2 cellular contexts compared by ENCODE assay signal in the genomic region with DNA sequence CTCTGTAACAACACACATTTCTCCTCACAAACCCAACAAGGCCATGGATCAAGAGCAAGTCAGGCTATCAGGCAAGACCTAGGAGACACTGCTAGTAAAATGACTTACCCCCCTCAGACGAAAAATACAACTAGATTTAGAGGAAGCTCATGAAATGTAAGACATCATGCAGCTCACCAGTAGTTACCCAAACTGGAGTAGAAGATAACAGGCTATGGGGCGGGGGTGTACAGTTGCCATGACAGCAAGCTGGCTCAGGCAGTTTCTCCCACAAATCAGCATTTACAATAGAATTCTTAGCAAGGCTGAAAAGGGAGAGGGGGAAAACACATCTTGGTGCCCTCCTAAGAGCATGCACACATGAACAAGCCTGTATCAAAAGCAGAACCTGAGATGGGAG.
TF ChIP-seq lines count a peak whose summit lies in the region.

No MANE protein-coding gene starts in this region.

TF ChIP-seq in A549, 52 proteins besides CTCF, POLR2A, EP300 and RAD21:
- TF ChIP-seq CHD4 (IDR thresholded peaks at IDR 0.05; ENCODE audit: borderline replicate concordance) (no peak), EHF (CRISPR knock-in tag; IDR thresholded peaks at IDR 0.05) (no peak), HOXB5 (CRISPR knock-in tag; IDR thresholded peaks at IDR 0.05) (no peak), FOSL2 (IDR thresholded peaks at IDR 0.05) (no peak), FOSL2 (CRISPR knock-in tag; IDR thresholded peaks at IDR 0.05) (no peak)
- TF ChIP-seq, protein P1, sequence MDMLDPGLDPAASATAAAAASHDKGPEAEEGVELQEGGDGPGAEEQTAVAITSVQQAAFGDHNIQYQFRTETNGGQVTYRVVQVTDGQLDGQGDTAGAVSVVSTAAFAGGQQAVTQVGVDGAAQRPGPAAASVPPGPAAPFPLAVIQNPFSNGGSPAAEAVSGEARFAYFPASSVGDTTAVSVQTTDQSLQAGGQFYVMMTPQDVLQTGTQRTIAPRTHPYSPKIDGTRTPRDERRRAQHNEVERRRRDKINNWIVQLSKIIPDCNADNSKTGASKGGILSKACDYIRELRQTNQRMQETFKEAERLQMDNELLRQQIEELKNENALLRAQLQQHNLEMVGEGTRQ (IDR thresholded peaks at IDR 0.05): no peak

TF ChIP-seq in HepG2, 621 proteins besides CTCF, POLR2A, EP300 and RAD21:
- TF ChIP-seq ZEB1 (IDR thresholded peaks at IDR 0.05; ENCODE audit: insufficient replicate concordance, low read depth) (no peak), CENPT (CRISPR knock-in tag; IDR thresholded peaks at IDR 0.05; ENCODE audit: low read depth) (no peak), ONECUT2 (CRISPR knock-in tag; IDR thresholded peaks at IDR 0.05) (no peak)
- TF ChIP-seq, protein P2, sequence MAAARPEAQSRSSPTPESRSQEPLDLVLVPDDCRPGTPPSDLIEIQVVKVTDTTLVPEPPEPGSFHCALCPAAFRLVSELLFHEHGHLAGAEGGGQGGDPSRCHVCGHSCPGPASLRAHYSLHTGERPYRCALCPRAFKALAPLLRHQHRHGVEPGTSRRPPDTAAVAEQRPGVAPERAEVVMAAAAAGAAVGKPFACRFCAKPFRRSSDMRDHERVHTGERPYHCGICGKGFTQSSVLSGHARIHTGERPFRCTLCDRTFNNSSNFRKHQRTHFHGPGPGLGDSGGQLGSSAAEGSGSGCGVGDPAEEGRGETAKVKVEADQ (CRISPR knock-in tag; IDR thresholded peaks at IDR 0.05; ENCODE audit: borderline replicate concordance): no peak
- TF ChIP-seq, protein P3, sequence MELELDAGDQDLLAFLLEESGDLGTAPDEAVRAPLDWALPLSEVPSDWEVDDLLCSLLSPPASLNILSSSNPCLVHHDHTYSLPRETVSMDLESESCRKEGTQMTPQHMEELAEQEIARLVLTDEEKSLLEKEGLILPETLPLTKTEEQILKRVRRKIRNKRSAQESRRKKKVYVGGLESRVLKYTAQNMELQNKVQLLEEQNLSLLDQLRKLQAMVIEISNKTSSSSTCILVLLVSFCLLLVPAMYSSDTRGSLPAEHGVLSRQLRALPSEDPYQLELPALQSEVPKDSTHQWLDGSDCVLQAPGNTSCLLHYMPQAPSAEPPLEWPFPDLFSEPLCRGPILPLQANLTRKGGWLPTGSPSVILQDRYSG (CRISPR knock-in tag; IDR thresholded peaks at IDR 0.05): no peak
